ENCODE assay signal across 8 cellular contexts in the genomic region with DNA sequence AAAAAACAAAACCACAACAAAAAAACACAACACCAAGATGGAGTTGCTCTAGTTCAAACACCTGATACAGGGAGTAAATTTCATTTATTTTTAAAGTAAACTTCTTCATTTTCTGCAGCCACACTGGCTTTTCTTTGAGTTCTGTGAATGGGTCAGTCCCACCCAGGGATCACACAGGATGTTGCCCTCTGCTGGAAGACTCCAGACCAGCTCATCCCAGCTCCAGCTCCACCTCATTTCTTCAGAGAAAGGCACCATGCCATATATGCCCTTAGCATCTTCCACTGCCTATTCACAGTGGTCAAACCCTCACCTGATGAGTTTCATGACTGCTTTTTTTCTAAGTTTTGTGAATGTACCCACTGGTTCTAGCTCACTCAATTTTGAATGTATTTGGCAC. TPM values are rescaled to one million over a fixed set of nuclear protein-coding genes. Genes with fewer than 3 reads are reported as not detected.
DNase-seq lines count a peak whose midpoint lies in the region; ATAC-seq and TF ChIP-seq lines count a peak whose summit lies in the region.

No MANE protein-coding gene starts in this region.

- H3K4me3 Mint-ChIP-seq in MCF 10A (ENCODE audit: unreplicated experiment): no peak overlapping the region
- no peak overlapping the region for H3K4me3 Mint-ChIP-seq in activated CD8-positive, alpha-beta T cell treated with anti-CD3 and anti-CD28 coated beads for 36 hours

- no peaks in the 10 kb centered on the region for H3K9me3 Mint-ChIP-seq in MCF 10A (ENCODE audit: unreplicated experiment)
- no peaks in the 10 kb centered on the region for H3K9me3 Mint-ChIP-seq in activated CD8-positive, alpha-beta T cell treated with anti-CD3 and anti-CD28 coated beads for 36 hours

- no peaks in the 10 kb centered on the region for H3K27me3 ChIP-seq in breast epithelium

- TF ChIP-seq CTCF in MCF 10A (IDR thresholded peaks at IDR 0.05; ENCODE audit: unreplicated experiment) (peak; percentile 26), breast epithelium (IDR thresholded peaks at IDR 0.05) (no peak)
- TF ChIP-seq CTCF in activated CD8-positive, alpha-beta T cell treated with anti-CD3 and anti-CD28 coated beads for 36 hours (IDR thresholded peaks at IDR 0.05): no peak

- no peak overlapping the region for H3K27ac Mint-ChIP-seq in MCF 10A (ENCODE audit: low read depth, unreplicated experiment)
- peak overlapping the region; percentile 9 for H3K27ac Mint-ChIP-seq in activated CD8-positive, alpha-beta T cell treated with anti-CD3 and anti-CD28 coated beads for 36 hours

- no peak overlapping the region for H3K27ac ChIP-seq in breast epithelium

- peaks cover 25% of the 10 kb centered on the region for H3K4me1 Mint-ChIP-seq in MCF 10A (ENCODE audit: insufficient read depth, unreplicated experiment)
- peaks cover 48% of the 10 kb centered on the region for H3K4me1 Mint-ChIP-seq in activated CD8-positive, alpha-beta T cell treated with anti-CD3 and anti-CD28 coated beads for 36 hours (ENCODE audit: low read depth)

- POLR2A ChIA-PET in MCF 10A (lab: Yijun Ruan, JAX): interaction anchor here (0.7 to 1.3 kb wide), 2 partner anchors 16 to 97 kb away, joined by 3 read pairs; a partner anchor contains a TSS
- POLR2A ChIA-PET in activated CD8-positive, alpha-beta T cell treated with anti-CD3 and anti-CD28 coated beads for 36 hours (lab: Charles Lee): interaction anchor here (1.0 to 1.5 kb wide), 2 partner anchors 22 to 31 kb away, joined by 3 to 4 read pairs; no protein-coding TSS in a partner anchor

- intact Hi-C loops in MCF 10A (cut with micrococcal nuclease) (no loop called here), breast epithelium (cut with DNase I; ENCODE audit: low total_unique reads) (no loop called here), left colon (cut with DNase I, micrococcal nuclease) (no loop called here)
- intact Hi-C loops in activated CD8-positive, alpha-beta T cell treated with anti-CD3 and anti-CD28 coated beads for 36 hours (cut with micrococcal nuclease): loop anchor here (5.0 kb wide), 1 partner anchor 156 kb away; a partner anchor contains a TSS

- H3K4me3 ChIP-seq in breast epithelium: no peak overlapping the region

- CTCF ChIA-PET in MCF 10A (lab: Yijun Ruan, JAX): interaction anchor here (0.6 to 1.7 kb wide), 3 partner anchors 16 to 106 kb away, joined by 3 to 4 read pairs (median 4); no protein-coding TSS in a partner anchor
- CTCF ChIA-PET in activated CD8-positive, alpha-beta T cell treated with anti-CD3 and anti-CD28 coated beads for 36 hours (lab: Charles Lee): interaction anchor here (1.2 to 2.5 kb wide), 3 partner anchors 9 to 98 kb away, joined by 5 to 8 read pairs (median 6); a partner anchor contains a TSS

- DNase-seq in MCF 10A (ENCODE audit: unreplicated experiment) (peak; percentile 38), breast epithelium (ENCODE audit: low spot score in 2 of 2) (no peak), left colon (peak in 1 of 2 donors; percentile 25), NK-92 (lab: John Stamatoyannopoulos, UW; ENCODE audit: unreplicated experiment) (no peak), NCI-H345 treated with DMSO at 0.1 percent for 48 hours (lab: John Stamatoyannopoulos, UW; ENCODE audit: unreplicated experiment) (no peak), NCI-H748 (lab: John Stamatoyannopoulos, UW; ENCODE audit: unreplicated experiment) (no peak)
- DNase-seq in activated CD8-positive, alpha-beta T cell treated with anti-CD3 and anti-CD28 coated beads for 36 hours: no peak

- peaks cover 35% of the 10 kb centered on the region for H3K36me3 Mint-ChIP-seq in MCF 10A (ENCODE audit: insufficient read depth, unreplicated experiment)
- H3K36me3 Mint-ChIP-seq in activated CD8-positive, alpha-beta T cell treated with anti-CD3 and anti-CD28 coated beads for 36 hours (ENCODE audit: low read depth): peaks cover 28% of the 10 kb centered on the region

- BruUV-seq in MCF 10A (replicated peaks; lab: Mats Ljungman, UMichigan): no TSS peak

- H3K27me3 Mint-ChIP-seq in MCF 10A (ENCODE audit: insufficient read depth, unreplicated experiment): no peaks in the 10 kb centered on the region
- H3K27me3 Mint-ChIP-seq in activated CD8-positive, alpha-beta T cell treated with anti-CD3 and anti-CD28 coated beads for 36 hours: no peaks in the 10 kb centered on the region

- H3K36me3 ChIP-seq in breast epithelium: no peaks in the 10 kb centered on the region

- H3K4me1 ChIP-seq in breast epithelium: no peaks in the 10 kb centered on the region

- TF ChIP-seq POLR2A in breast epithelium (IDR thresholded peaks at IDR 0.05): no peak

- H3K9me3 ChIP-seq in breast epithelium: no peaks in the 10 kb centered on the region

- ATAC-seq in HG03354 (IDR thresholded peaks at IDR 0.05; ENCODE audit: poor library complexity, severe bottlenecking, unreplicated experiment): peak; percentile 60
- ATAC-seq in activated CD8-positive, alpha-beta T cell treated with anti-CD3 and anti-CD28 coated beads for 36 hours: no peak
- ATAC-seq in left colon: peak; percentile 58

RNA-seq across cellular contexts. Expression of a gene that starts 8.0 kb away (rescaled TPM):
- 29.6 and 36.4 TPM in 2 replicates for total RNA-seq in MCF 10A (2022)
- total RNA-seq in breast epithelium: 10 to 100 TPM; 12.1 to 23.0 (median 17.0) TPM
- 10 to 100 TPM; 15.9 to 18.6 TPM for total RNA-seq in activated CD8-positive, alpha-beta T cell treated with anti-CD3 and anti-CD28 coated beads for 36 hours
- total RNA-seq in left colon: 10 to 100 TPM in 1 of 2 donors, 1 to 10 TPM in 1; 4.3 to 12.5 TPM

RNA-seq across cellular contexts. Expression of a gene that starts 22.9 kb away (rescaled TPM):
- total RNA-seq in MCF 10A (2022) (68.0 and 76.8 TPM in 2 replicates), breast epithelium (10 to 100 TPM; 34.1 to 56.9 (median 36.4) TPM), left colon (10 to 100 TPM; 31.4 to 32.0 TPM)
- 100 to 1,000 TPM; 113 to 121 TPM for total RNA-seq in activated CD8-positive, alpha-beta T cell treated with anti-CD3 and anti-CD28 coated beads for 36 hours
